In the genomic region with DNA sequence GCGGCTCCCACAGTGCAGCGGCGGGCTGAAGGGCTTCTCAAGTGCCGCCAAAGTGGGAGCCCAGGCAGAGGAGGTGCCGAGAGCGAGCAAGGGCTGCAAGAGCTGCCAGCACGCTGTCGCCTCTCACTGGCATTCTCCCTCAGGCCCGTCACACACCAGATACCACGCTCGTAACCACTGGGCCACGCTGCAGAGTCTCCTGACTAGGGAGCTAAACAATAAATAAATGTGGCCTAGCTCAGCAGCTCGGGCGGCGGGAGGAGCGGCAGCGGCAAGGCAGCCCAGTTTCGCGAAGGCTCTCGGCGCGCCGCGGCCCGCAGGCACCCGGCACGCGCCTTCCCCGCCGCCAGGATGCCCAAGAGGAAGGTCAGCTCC, we compare ENCODE assay signal across 16 cellular contexts.
"Had no signal": no experiment of that assay in that cellular context is flagged by ENCODE, and none has a peak within 500 bp of the region (broad histone marks: within the 10 kb centered on the region; RNA-seq: fewer than 3 reads in every experiment).

No MANE protein-coding gene starts in this region.

- H3K36me3 Mint-ChIP-seq: immature natural killer cell had no signal

- H3K4me3 Mint-ChIP-seq: activated CD8-positive, alpha-beta T cell treated with anti-CD3 and anti-CD28 coated beads, Interleukin-2, amount 10 ng/mL, durations not matched to agents 7 days and 5 days; activated naive CD8-positive, alpha-beta T cell treated with anti-CD3 and anti-CD28 coated beads, Interleukin-2, amount 50 U/mL, for 24 hours; immature natural killer cell; stimulated activated naive CD8-positive, alpha-beta T cell treated with anti-CD3 and anti-CD28 coated beads, Interleukin-15, Interleukin-2, amounts not matched to agents 100 ng/mL and 50 ng/mL, for 24 hours had no signal

- H3K27ac ChIP-seq: cardiac muscle cell, colonic mucosa, gastrocnemius medialis, pancreas, thoracic aorta had no signal

- H3K27ac Mint-ChIP-seq: activated CD8-positive, alpha-beta T cell treated with anti-CD3 and anti-CD28 coated beads, Interleukin-2, amount 10 ng/mL, durations not matched to agents 7 days and 5 days; activated naive CD8-positive, alpha-beta T cell treated with anti-CD3 and anti-CD28 coated beads, Interleukin-2, amount 50 U/mL, for 24 hours; immature natural killer cell; stimulated activated naive CD8-positive, alpha-beta T cell treated with anti-CD3 and anti-CD28 coated beads, Interleukin-15, Interleukin-2, amounts not matched to agents 100 ng/mL and 50 ng/mL, for 24 hours had no signal

- H3K4me1 ChIP-seq: colonic mucosa, pancreas had no signal

- DNase-seq: activated CD4-positive, alpha-beta T cell treated with anti-CD3 and anti-CD28 coated beads for 48 hours; activated CD8-positive, alpha-beta memory T cell treated with anti-CD3 and anti-CD28 coated beads, Interleukin-2, amount 50 U/mL, for 48 hours; activated CD8-positive, alpha-beta T cell treated with anti-CD3 and anti-CD28 coated beads, Interleukin-2, amount 10 ng/mL, durations not matched to agents 7 days and 5 days; activated naive CD4-positive, alpha-beta T cell; activated naive CD8-positive, alpha-beta T cell treated with anti-CD3 and anti-CD28 coated beads, Interleukin-2, amount 50 U/mL, for 24 hours; colonic mucosa; effector CD8-positive, alpha-beta T cell; gastrocnemius medialis; immature natural killer cell; left colon; stimulated activated CD4-positive, alpha-beta T cell treated with anti-CD3 and anti-CD28 coated beads, Interleukin-4, amount 100 ng/mL, for 1 hour; T-helper 9 cell had no signal

- H3K27me3 ChIP-seq: cardiac muscle cell, colonic mucosa, gastrocnemius medialis, pancreas had no signal

- H3K9me3 Mint-ChIP-seq: activated naive CD8-positive, alpha-beta T cell treated with anti-CD3 and anti-CD28 coated beads, Interleukin-2, amount 50 U/mL, for 24 hours; immature natural killer cell; stimulated activated naive CD8-positive, alpha-beta T cell treated with anti-CD3 and anti-CD28 coated beads, Interleukin-15, Interleukin-2, amounts not matched to agents 100 ng/mL and 50 ng/mL, for 24 hours had no signal

- H3K36me3 ChIP-seq: cardiac muscle cell, colonic mucosa, gastrocnemius medialis, pancreas, thoracic aorta had no signal

- H3K9me3 ChIP-seq: colonic mucosa, gastrocnemius medialis, pancreas, thoracic aorta had no signal

- ATAC-seq: activated CD8-positive, alpha-beta T cell treated with anti-CD3 and anti-CD28 coated beads, Interleukin-2, amount 10 ng/mL, durations not matched to agents 7 days and 5 days; activated naive CD8-positive, alpha-beta T cell treated with anti-CD3 and anti-CD28 coated beads, Interleukin-2, amount 50 U/mL, for 24 hours; gastrocnemius medialis; left colon; pancreas had no signal

- H3K4me3 ChIP-seq: cardiac muscle cell, colonic mucosa, gastrocnemius medialis, pancreas, thoracic aorta had no signal
